Comparison of ENCODE assay signal across 8 cellular contexts in the genomic region with DNA sequence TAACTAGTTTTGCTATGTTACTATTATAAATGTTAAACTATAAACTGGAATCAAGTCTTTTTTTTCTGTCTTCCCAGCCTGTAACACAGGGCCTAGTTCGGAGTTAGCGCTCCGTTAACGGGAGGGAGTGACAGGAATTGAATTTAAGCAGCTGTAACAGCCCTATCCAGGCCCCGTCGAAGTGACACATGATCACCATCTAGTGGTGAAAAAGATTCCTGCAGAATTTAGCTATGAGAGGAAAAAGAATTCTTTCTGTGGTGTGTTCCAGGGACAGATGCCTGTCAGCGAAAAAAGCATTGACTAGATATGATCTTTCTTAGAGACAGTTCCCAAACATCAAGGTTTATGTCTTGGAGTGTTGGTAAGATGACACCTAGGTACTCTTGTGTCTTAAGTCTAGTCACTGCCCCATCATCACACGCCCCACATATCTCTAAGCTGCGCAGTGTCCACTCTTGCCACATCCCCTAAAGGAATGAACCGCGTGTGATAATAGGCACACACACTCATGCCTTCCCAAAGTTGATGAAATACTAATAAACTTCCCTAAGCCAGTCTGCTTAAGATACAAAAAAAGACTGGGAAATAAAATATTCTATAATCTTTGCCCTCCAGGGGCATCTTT. TPM values are rescaled to one million over a fixed set of nuclear protein-coding genes. Genes with fewer than 3 reads are reported as not detected.
DNase-seq lines count a peak whose midpoint lies in the region; ATAC-seq and TF ChIP-seq lines count a peak whose summit lies in the region.

No MANE protein-coding gene starts in this region.

- DNase-seq in NCI-H1417 (lab: John Stamatoyannopoulos, UW) (peak; percentile 50 to 90 (median 79)), NCI-H1417 treated with DMSO at 0.1 percent for 48 hours (lab: John Stamatoyannopoulos, UW) (no peak), NCI-H2081 (lab: John Stamatoyannopoulos, UW) (peak; percentile 49 to 60), dorsolateral prefrontal cortex (no peak), lung microvascular endothelial cell (ENCODE audit: low read depth in 2 of 2) (peak; percentile 62 to 78), ureter (ENCODE audit: low spot score) (peak; percentile 47)

- peaks cover 0 to 57% (median 17%) of the 10 kb centered on the region in 45 donors for H3K27me3 ChIP-seq in dorsolateral prefrontal cortex

- ATAC-seq in GM21786 (IDR thresholded peaks at IDR 0.05; ENCODE audit: unreplicated experiment), result peak; percentile 57

- peak overlapping the region in 9 of 59 donors; percentile 4 to 59 (median 7) for H3K4me3 ChIP-seq in dorsolateral prefrontal cortex

- intact Hi-C loops in dorsolateral prefrontal cortex (cut with DNase I), result no loop called here

- TF ChIP-seq CTCF in VCaP (conservative IDR thresholded peaks at IDR 0.05), result peak; percentile 82
- peak; percentile 61 to 88 (median 78) for TF ChIP-seq CTCF in dorsolateral prefrontal cortex (IDR thresholded peaks at IDR 0.05 in 54 of 56, conservative IDR thresholded peaks at IDR 0.05 in 2 of 56; ENCODE audit: low read depth in 1 of 56, partially characterized antibody in 56 of 56)

- H3K27ac ChIP-seq in VCaP (no peak overlapping the region), dorsolateral prefrontal cortex (peak overlapping the region in 1 of 59 donors; percentile 26)

RNA-seq across cellular contexts. Expression of a gene that starts 2.1 kb away (rescaled TPM):
- total RNA-seq in dorsolateral prefrontal cortex (1 to 10 TPM in 116 of 120 experiments, under 1 TPM in 4; 0.65 to 8.7 (median 2.5) TPM), lung microvascular endothelial cell (6.5 and 7.9 TPM in 2 replicates), ureter (4.2 TPM)

RNA-seq across cellular contexts. Expression of a gene that starts 13.8 kb away (rescaled TPM):
- 10 to 100 TPM; 14.4 to 34.7 (median 23.6) TPM for total RNA-seq in dorsolateral prefrontal cortex
- 31.8 and 34.5 TPM in 2 replicates for total RNA-seq in lung microvascular endothelial cell
- total RNA-seq in ureter, result 73.8 TPM

RNA-seq across cellular contexts. Expression of a gene that starts 56.5 kb away (rescaled TPM):
- 100 to 1,000 TPM in 1 of 120 experiments, 10 to 100 TPM in 119; 44.8 to 107 (median 75.0) TPM for total RNA-seq in dorsolateral prefrontal cortex
- total RNA-seq in lung microvascular endothelial cell, result 21.4 and 24.8 TPM in 2 replicates
- total RNA-seq in ureter, result 21.9 TPM

Comparison
In these comparisons a context has a peak if more than half of its experiments do, and no peak if none do; other contexts are left out.
1. DNase-seq: peak in NCI-H1417 (3 of 3), NCI-H2081 (2 of 2), lung microvascular endothelial cell (2 of 2) and ureter (single experiment); none in NCI-H1417 treated with DMSO at 0.1 percent for 48 hours (single experiment) and dorsolateral prefrontal cortex (0 of 10).